Comparison of ENCODE assay signal across 8 cellular contexts in the genomic region with DNA sequence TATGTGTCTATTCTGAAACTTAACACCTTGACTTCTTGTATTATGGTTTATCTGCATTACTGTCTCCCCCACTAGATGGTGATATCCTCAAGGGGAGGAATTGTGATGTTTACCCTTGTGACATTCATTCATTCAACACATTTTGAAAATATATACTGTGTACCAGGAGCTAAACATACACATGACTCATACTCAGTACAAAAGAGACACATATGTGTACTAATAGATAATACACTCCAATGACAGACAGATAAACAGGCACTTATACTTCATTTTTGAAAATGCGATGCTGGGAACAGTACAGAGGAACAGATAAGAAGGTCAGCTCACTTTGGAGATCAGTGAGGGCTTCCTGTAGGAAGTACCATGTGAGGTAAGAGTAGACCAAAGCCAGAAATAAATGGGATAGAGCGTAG. TPM values are rescaled to one million over a fixed set of nuclear protein-coding genes. Genes with fewer than 3 reads are reported as not detected.
DNase-seq lines count a peak whose midpoint lies in the region; ATAC-seq and TF ChIP-seq lines count a peak whose summit lies in the region.

No MANE protein-coding gene starts in this region.

- H3K27ac ChIP-seq in WERI-Rb-1, result no peak overlapping the region

- H3K36me3 ChIP-seq in GM06990 (ENCODE audit: control insufficient read depth, insufficient read depth, low read length), result no peaks in the 10 kb centered on the region
- no peaks in the 10 kb centered on the region for H3K36me3 ChIP-seq in WERI-Rb-1

- CTCF ChIA-PET in activated CD4-positive, alpha-beta memory T cell treated with anti-CD3 and anti-CD28 coated beads, Interleukin-2, amount 10 ng/mL, durations not matched to agents 7 days and 5 days (lab: Charles Lee), result interaction anchor here (0.5 to 1.5 kb wide), 6 partner anchors 10 to 492 kb away, joined by 3 to 6 read pairs (median 4); no protein-coding TSS in a partner anchor

- no peaks in the 10 kb centered on the region for H3K4me1 Mint-ChIP-seq in activated CD4-positive, alpha-beta memory T cell treated with anti-CD3 and anti-CD28 coated beads, Interleukin-2, amount 10 ng/mL, durations not matched to agents 7 days and 5 days

- ATAC-seq in HG03565 (IDR thresholded peaks at IDR 0.05; ENCODE audit: unreplicated experiment) (peak; percentile 41), GM21529 (IDR thresholded peaks at IDR 0.05; ENCODE audit: unreplicated experiment) (no peak)

- no peaks in the 10 kb centered on the region for H3K27me3 ChIP-seq in GM06990 (replicated peaks; ENCODE audit: control insufficient read depth, insufficient read depth, low read length)
- no peaks in the 10 kb centered on the region for H3K27me3 ChIP-seq in WERI-Rb-1 (ENCODE audit: insufficient read depth, low read depth, severe bottlenecking)

- no peak for DNase-seq in GM06990 (ENCODE audit: extremely low read depth, insufficient read length)
- no peak for DNase-seq in WERI-Rb-1
- DNase-seq in lung microvascular endothelial cell (ENCODE audit: low read depth in 2 of 2), result peak; percentile 36
- DNase-seq in cerebellar nuclear complex (lab: John Stamatoyannopoulos, UW), result no peak
- DNase-seq in activated CD4-positive, alpha-beta memory T cell treated with anti-CD3 and anti-CD28 coated beads, Interleukin-2, amount 10 ng/mL, durations not matched to agents 7 days and 5 days, result no peak
- no peak for DNase-seq in NCI-H2227 (lab: John Stamatoyannopoulos, UW; ENCODE audit: unreplicated experiment)

- no peaks in the 10 kb centered on the region for H3K9me3 ChIP-seq in WERI-Rb-1 (ENCODE audit: severe bottlenecking)

- H3K27me3 Mint-ChIP-seq in activated CD4-positive, alpha-beta memory T cell treated with anti-CD3 and anti-CD28 coated beads, Interleukin-2, amount 10 ng/mL, durations not matched to agents 7 days and 5 days, result peaks cover 13% of the 10 kb centered on the region

- H3K27ac Mint-ChIP-seq in activated CD4-positive, alpha-beta memory T cell treated with anti-CD3 and anti-CD28 coated beads, Interleukin-2, amount 10 ng/mL, durations not matched to agents 7 days and 5 days, result no peak overlapping the region

- no peaks in the 10 kb centered on the region for H3K36me3 Mint-ChIP-seq in activated CD4-positive, alpha-beta memory T cell treated with anti-CD3 and anti-CD28 coated beads, Interleukin-2, amount 10 ng/mL, durations not matched to agents 7 days and 5 days (ENCODE audit: low read depth)

- POLR2A ChIA-PET in activated CD4-positive, alpha-beta memory T cell treated with anti-CD3 and anti-CD28 coated beads, Interleukin-2, amount 10 ng/mL, durations not matched to agents 7 days and 5 days (lab: Charles Lee), result no interaction called here

- TF ChIP-seq CTCF in GM06990 (IDR thresholded peaks at IDR 0.05; ENCODE audit: insufficient read depth, low read length, poor library complexity, severe bottlenecking) (peak; percentile 40), WERI-Rb-1 (IDR thresholded peaks at IDR 0.05; ENCODE audit: low read depth, low read length) (peak; percentile 58)

- no peak overlapping the region for H3K4me3 Mint-ChIP-seq in activated CD4-positive, alpha-beta memory T cell treated with anti-CD3 and anti-CD28 coated beads, Interleukin-2, amount 10 ng/mL, durations not matched to agents 7 days and 5 days

- no peak overlapping the region for H3K4me3 ChIP-seq in GM06990 (replicated peaks; ENCODE audit: low read depth, low read length)
- H3K4me3 ChIP-seq in WERI-Rb-1 (ENCODE audit: low read depth, low read length), result no peak overlapping the region

- no peaks in the 10 kb centered on the region for H3K9me3 Mint-ChIP-seq in activated CD4-positive, alpha-beta memory T cell treated with anti-CD3 and anti-CD28 coated beads, Interleukin-2, amount 10 ng/mL, durations not matched to agents 7 days and 5 days

RNA-seq across cellular contexts. Expression of gene RAB3GAP2, which starts 8.9 kb away (rescaled TPM):
- 21.1 and 23.8 TPM in 2 replicates for total RNA-seq in lung microvascular endothelial cell
- total RNA-seq in activated CD4-positive, alpha-beta memory T cell treated with anti-CD3 and anti-CD28 coated beads, Interleukin-2, amount 10 ng/mL, durations not matched to agents 7 days and 5 days, result 10 to 100 TPM; 47.8 to 50.1 TPM

Comparison
In these comparisons a context has a peak if more than half of its experiments do, and no peak if none do; other contexts are left out.
1. DNase-seq: peak in lung microvascular endothelial cell (2 of 2); none in GM06990 (single experiment), WERI-Rb-1 (single experiment), cerebellar nuclear complex (0 of 2), activated CD4-positive, alpha-beta memory T cell treated with anti-CD3 and anti-CD28 coated beads, Interleukin-2, amount 10 ng/mL, durations not matched to agents 7 days and 5 days (single experiment) and NCI-H2227 (single experiment).